Comparison of ENCODE assay signal across 1 cellular context in the genomic region with DNA sequence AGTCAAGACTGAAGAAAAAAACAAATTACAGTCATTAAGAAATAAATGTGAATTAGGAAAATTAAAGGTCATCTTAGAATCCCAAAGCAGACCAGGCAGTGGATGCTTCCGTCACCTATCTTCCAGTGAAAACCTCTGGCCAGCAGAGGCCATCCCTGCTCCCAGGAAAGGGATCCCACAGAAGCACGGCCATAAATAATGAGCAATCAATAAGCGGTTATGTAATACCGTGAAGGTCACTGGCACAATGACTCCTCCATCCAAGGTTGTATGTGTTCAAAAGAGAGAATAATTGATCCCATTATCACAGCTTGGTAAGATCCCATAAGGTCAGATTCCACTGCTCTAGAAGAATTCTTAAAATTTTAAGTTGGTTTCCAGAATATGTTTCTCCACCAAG.
TF ChIP-seq lines count a peak whose summit lies in the region.

No MANE protein-coding gene starts in this region.

TF ChIP-seq in HepG2, 621 proteins besides CTCF, POLR2A, EP300 and RAD21 (continued from another document and continues in another):
- 0 out of 2 replicates have a peak, but pooled peaks have one; percentile 3 for TF ChIP-seq ATF1 (CRISPR knock-in tag; IDR thresholded peaks at IDR 0.05)
- TF ChIP-seq, protein P1, sequence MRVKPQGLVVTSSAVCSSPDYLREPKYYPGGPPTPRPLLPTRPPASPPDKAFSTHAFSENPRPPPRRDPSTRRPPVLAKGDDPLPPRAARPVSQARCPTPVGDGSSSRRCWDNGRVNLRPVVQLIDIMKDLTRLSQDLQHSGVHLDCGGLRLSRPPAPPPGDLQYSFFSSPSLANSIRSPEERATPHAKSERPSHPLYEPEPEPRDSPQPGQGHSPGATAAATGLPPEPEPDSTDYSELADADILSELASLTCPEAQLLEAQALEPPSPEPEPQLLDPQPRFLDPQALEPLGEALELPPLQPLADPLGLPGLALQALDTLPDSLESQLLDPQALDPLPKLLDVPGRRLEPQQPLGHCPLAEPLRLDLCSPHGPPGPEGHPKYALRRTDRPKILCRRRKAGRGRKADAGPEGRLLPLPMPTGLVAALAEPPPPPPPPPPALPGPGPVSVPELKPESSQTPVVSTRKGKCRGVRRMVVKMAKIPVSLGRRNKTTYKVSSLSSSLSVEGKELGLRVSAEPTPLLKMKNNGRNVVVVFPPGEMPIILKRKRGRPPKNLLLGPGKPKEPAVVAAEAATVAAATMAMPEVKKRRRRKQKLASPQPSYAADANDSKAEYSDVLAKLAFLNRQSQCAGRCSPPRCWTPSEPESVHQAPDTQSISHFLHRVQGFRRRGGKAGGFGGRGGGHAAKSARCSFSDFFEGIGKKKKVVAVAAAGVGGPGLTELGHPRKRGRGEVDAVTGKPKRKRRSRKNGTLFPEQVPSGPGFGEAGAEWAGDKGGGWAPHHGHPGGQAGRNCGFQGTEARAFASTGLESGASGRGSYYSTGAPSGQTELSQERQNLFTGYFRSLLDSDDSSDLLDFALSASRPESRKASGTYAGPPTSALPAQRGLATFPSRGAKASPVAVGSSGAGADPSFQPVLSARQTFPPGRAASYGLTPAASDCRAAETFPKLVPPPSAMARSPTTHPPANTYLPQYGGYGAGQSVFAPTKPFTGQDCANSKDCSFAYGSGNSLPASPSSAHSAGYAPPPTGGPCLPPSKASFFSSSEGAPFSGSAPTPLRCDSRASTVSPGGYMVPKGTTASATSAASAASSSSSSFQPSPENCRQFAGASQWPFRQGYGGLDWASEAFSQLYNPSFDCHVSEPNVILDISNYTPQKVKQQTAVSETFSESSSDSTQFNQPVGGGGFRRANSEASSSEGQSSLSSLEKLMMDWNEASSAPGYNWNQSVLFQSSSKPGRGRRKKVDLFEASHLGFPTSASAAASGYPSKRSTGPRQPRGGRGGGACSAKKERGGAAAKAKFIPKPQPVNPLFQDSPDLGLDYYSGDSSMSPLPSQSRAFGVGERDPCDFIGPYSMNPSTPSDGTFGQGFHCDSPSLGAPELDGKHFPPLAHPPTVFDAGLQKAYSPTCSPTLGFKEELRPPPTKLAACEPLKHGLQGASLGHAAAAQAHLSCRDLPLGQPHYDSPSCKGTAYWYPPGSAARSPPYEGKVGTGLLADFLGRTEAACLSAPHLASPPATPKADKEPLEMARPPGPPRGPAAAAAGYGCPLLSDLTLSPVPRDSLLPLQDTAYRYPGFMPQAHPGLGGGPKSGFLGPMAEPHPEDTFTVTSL (CRISPR knock-in tag; IDR thresholded peaks at IDR 0.05; ENCODE audit: borderline replicate concordance): peak; percentile 32; the same call in 1 of the 2 replicates
- TF ChIP-seq PPARG (CRISPR knock-in tag; conservative IDR thresholded peaks at IDR 0.05): 0 out of 2 replicates have a peak, but pooled peaks have one; percentile 23
- peak; percentile 57; the same call in 1 of the 2 replicates for TF ChIP-seq BCL6 (CRISPR knock-in tag; IDR thresholded peaks at IDR 0.05)
- TF ChIP-seq GPN1 (CRISPR knock-in tag; IDR thresholded peaks at IDR 0.05; ENCODE audit: borderline replicate concordance): no peak
- no peak for TF ChIP-seq SIX1 (CRISPR knock-in tag; IDR thresholded peaks at IDR 0.05; ENCODE audit: borderline replicate concordance)
- TF ChIP-seq ZNF20 (CRISPR knock-in tag; IDR thresholded peaks at IDR 0.05): no peak
- TF ChIP-seq ASH2L (IDR thresholded peaks at IDR 0.05; ENCODE audit: insufficient read length, low read depth, low read length): no peak
- peak; percentile 78; the same call in 1 of the 2 replicates for TF ChIP-seq SOX5 (CRISPR knock-in tag; IDR thresholded peaks at IDR 0.05; ENCODE audit: borderline replicate concordance)
- TF ChIP-seq, protein P2, sequence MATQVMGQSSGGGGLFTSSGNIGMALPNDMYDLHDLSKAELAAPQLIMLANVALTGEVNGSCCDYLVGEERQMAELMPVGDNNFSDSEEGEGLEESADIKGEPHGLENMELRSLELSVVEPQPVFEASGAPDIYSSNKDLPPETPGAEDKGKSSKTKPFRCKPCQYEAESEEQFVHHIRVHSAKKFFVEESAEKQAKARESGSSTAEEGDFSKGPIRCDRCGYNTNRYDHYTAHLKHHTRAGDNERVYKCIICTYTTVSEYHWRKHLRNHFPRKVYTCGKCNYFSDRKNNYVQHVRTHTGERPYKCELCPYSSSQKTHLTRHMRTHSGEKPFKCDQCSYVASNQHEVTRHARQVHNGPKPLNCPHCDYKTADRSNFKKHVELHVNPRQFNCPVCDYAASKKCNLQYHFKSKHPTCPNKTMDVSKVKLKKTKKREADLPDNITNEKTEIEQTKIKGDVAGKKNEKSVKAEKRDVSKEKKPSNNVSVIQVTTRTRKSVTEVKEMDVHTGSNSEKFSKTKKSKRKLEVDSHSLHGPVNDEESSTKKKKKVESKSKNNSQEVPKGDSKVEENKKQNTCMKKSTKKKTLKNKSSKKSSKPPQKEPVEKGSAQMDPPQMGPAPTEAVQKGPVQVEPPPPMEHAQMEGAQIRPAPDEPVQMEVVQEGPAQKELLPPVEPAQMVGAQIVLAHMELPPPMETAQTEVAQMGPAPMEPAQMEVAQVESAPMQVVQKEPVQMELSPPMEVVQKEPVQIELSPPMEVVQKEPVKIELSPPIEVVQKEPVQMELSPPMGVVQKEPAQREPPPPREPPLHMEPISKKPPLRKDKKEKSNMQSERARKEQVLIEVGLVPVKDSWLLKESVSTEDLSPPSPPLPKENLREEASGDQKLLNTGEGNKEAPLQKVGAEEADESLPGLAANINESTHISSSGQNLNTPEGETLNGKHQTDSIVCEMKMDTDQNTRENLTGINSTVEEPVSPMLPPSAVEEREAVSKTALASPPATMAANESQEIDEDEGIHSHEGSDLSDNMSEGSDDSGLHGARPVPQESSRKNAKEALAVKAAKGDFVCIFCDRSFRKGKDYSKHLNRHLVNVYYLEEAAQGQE (IDR thresholded peaks at IDR 0.05; ENCODE audit: borderline replicate concordance in 1 of 2, low read depth in 1 of 2, low read length in 2 of 2): no peak
- TF ChIP-seq HDAC1 (CRISPR knock-in tag; IDR thresholded peaks at IDR 0.05): 0 out of 2 replicates have a peak, but pooled peaks have one; percentile 38
- TF ChIP-seq HOMEZ (CRISPR knock-in tag; IDR thresholded peaks at IDR 0.05; ENCODE audit: low read depth): peak; percentile 90
- TF ChIP-seq ARID5B (CRISPR knock-in tag; IDR thresholded peaks at IDR 0.05): peak; percentile 91
- TF ChIP-seq MATR3 (CRISPR knock-in tag; IDR thresholded peaks at IDR 0.05): no peak
- TF ChIP-seq CEBPB (IDR thresholded peaks at IDR 0.05; ENCODE audit: borderline replicate concordance, low read depth, low read length): peak; percentile 70; the same call in 1 of the 2 replicates
- no peak for TF ChIP-seq KLF11 (CRISPR knock-in tag; IDR thresholded peaks at IDR 0.05)
- no peak for TF ChIP-seq ZNF570 (CRISPR knock-in tag; IDR thresholded peaks at IDR 0.05; ENCODE audit: borderline replicate concordance)
- TF ChIP-seq SOX6 (IDR thresholded peaks at IDR 0.05): no peak
- peak; percentile 90 for TF ChIP-seq SOX6 (CRISPR knock-in tag; IDR thresholded peaks at IDR 0.05)
- no peak for TF ChIP-seq ZNF775 (CRISPR knock-in tag; IDR thresholded peaks at IDR 0.05; ENCODE audit: borderline replicate concordance)
- no peak for TF ChIP-seq TFAP4 (IDR thresholded peaks at IDR 0.05; ENCODE audit: borderline replicate concordance, low read depth)
- TF ChIP-seq ETS1 (CRISPR knock-in tag; IDR thresholded peaks at IDR 0.05): no peak
- no peak for TF ChIP-seq PRMT3 (CRISPR knock-in tag; IDR thresholded peaks at IDR 0.05; ENCODE audit: borderline replicate concordance, low read depth)
- TF ChIP-seq CEBPG (CRISPR knock-in tag; IDR thresholded peaks at IDR 0.05): peak; percentile 75
- no peak for TF ChIP-seq EED (CRISPR knock-in tag; IDR thresholded peaks at IDR 0.05)
- TF ChIP-seq ZBTB33 (CRISPR knock-in tag; IDR thresholded peaks at IDR 0.05): peak; percentile 64; the same call in 1 of the 2 replicates
- TF ChIP-seq NR2F2 (IDR thresholded peaks at IDR 0.05; ENCODE audit: borderline replicate concordance, low read depth): 0 out of 2 replicates have a peak, but pooled peaks have one; percentile 23
- peak; percentile 70 for TF ChIP-seq NR2F6 (IDR thresholded peaks at IDR 0.05)
- peak; percentile 66; the same call in 1 of the 2 replicates for TF ChIP-seq NR2F6 (CRISPR knock-in tag; IDR thresholded peaks at IDR 0.05)
- peak; percentile 60; the same call in 1 of the 2 replicates for TF ChIP-seq TARDBP (CRISPR knock-in tag; IDR thresholded peaks at IDR 0.05)
- TF ChIP-seq KAT2B (IDR thresholded peaks at IDR 0.05; ENCODE audit: borderline replicate concordance, low read depth, low read length): peak; percentile 56; the same call in 1 of the 2 replicates
- peak; percentile 80 for TF ChIP-seq ZNF644 (CRISPR knock-in tag; IDR thresholded peaks at IDR 0.05; ENCODE audit: low read depth)
- no peak for TF ChIP-seq ZNF329 (CRISPR knock-in tag; IDR thresholded peaks at IDR 0.05; ENCODE audit: low read depth)
